In the genomic region with DNA sequence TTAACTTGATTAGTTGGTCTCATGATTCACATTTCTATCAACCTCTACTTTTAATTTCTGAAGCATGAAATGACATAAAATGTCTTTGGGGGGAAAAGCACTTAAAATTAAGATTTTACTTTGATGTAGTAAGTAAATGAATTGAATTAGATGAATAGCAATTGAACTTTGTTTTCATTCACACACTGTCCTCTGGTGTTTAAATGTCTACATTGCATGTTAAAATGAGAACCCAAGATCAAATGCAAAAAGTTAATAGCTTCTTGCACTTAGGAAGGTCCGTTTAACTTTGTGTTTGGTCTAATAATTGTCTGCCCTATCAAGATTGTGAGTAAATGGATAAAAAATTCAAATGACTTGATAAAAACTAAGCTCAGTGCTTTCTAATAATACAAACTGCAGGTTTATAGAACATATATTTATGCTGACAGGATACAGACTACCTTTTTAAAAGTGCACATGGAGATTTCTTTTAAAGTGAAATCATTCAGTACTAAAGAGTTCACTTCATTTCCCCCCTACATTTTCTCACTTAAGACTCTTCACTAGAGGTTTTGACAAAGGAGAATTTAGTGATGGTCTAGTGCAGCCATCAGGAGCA, we compare ENCODE assay signal across 8 cellular contexts.
DNase-seq lines count a peak whose midpoint lies in the region; ATAC-seq and TF ChIP-seq lines count a peak whose summit lies in the region.

No MANE protein-coding gene starts in this region.

- no peaks in the 10 kb centered on the region for H3K79me2 ChIP-seq in mammary epithelial cell (ENCODE audit: insufficient read depth, low read length)

- H3K27ac ChIP-seq in mammary epithelial cell (ENCODE audit: insufficient read depth, low read depth, low read length), result no peak overlapping the region

- CTCF ChIA-PET in mammary epithelial cell (lab: Charles Lee; ENCODE audit: low non-redundant PET), result interaction anchor here (0.6 to 0.7 kb wide), 2 partner anchors 87 to 106 kb away, joined by 3 read pairs; no protein-coding TSS in a partner anchor

- no peaks in the 10 kb centered on the region for H3K9me3 ChIP-seq in mammary epithelial cell (replicated peaks; ENCODE audit: insufficient read depth, low read length)

- 50% methylated on average over 1 of the region's 1 CpG for WGBS in mammary epithelial cell (ENCODE audit: low coverage, missing lambda C conversion rate)

- H3K4me2 ChIP-seq in mammary epithelial cell (ENCODE audit: insufficient read depth, low read depth, low read length), result no peak overlapping the region

- H2AFZ ChIP-seq in mammary epithelial cell (ENCODE audit: low read depth, low read length), result no peak overlapping the region

- intact Hi-C loops in mammary epithelial cell (cut with micrococcal nuclease), result loop anchor here (1.0 kb wide), 2 partner anchors 356 to 469 kb away; no protein-coding TSS in a partner anchor

- in situ Hi-C loops in mammary epithelial cell (cut with MboI; ENCODE audit: low sequenced_read_pairs in 2 of 2), result loop anchor here in 1 of 2 donors (25.0 kb wide), 2 partner anchors 359 to 459 kb away; a partner anchor contains a TSS

- BruUV-seq in mammary epithelial cell (replicated peaks; lab: Mats Ljungman, UMichigan), result no TSS peak

- H3K4me3 ChIP-seq in mammary epithelial cell (replicated peaks in 1 of 3; ENCODE audit: insufficient read depth in 1 of 3, low read depth in 2 of 3, low read length in 3 of 3), result no peak overlapping the region

- no peaks in the 10 kb centered on the region for H3K27me3 ChIP-seq in mammary epithelial cell (ENCODE audit: insufficient read depth, low read length)

- no peaks in the 10 kb centered on the region for H4K20me1 ChIP-seq in mammary epithelial cell (ENCODE audit: insufficient read depth, low read length)

- TF ChIP-seq CTCF in mammary epithelial cell (conservative IDR thresholded peaks at IDR 0.05 in 1 of 2, IDR thresholded peaks at IDR 0.05 in 1 of 2; ENCODE audit: extremely low read depth in 1 of 2, insufficient read depth in 1 of 2, low read depth in 1 of 2, low read length in 2 of 2), result peak; percentile 83 to 85

- no peaks in the 10 kb centered on the region for H3K4me1 ChIP-seq in mammary epithelial cell (ENCODE audit: insufficient read depth, low read length)

- ATAC-seq in HG02852 (IDR thresholded peaks at IDR 0.05; ENCODE audit: unreplicated experiment), result no peak
- no peak for ATAC-seq in GM18511 (IDR thresholded peaks at IDR 0.05; ENCODE audit: unreplicated experiment)

- no peaks in the 10 kb centered on the region for H3K36me3 ChIP-seq in mammary epithelial cell (ENCODE audit: insufficient read depth, low read length)

- dilution Hi-C loops in mammary epithelial cell (cut with HindIII; ENCODE audit: low sequenced_read_pairs), result loop anchor here (25.0 kb wide), 1 partner anchor 259 kb away; no protein-coding TSS in a partner anchor

- no peak overlapping the region for H3K9ac ChIP-seq in mammary epithelial cell (ENCODE audit: insufficient read depth, low read length)

- peak; percentile 65 for DNase-seq in DMS 273 (lab: John Stamatoyannopoulos, UW; ENCODE audit: unreplicated experiment)
- DNase-seq in DMS 273 treated with DMSO at 0.1 percent for 48 hours (lab: John Stamatoyannopoulos, UW), result no peak
- DNase-seq in M059J (ENCODE audit: low read depth), result peak; percentile 32
- DNase-seq in mammary epithelial cell, result peak; percentile 18
- peak; percentile 47 for DNase-seq in myocyte (ENCODE audit: low read depth)
- DNase-seq in activated naive CD4-positive, alpha-beta T cell treated with Interleukin-2 at 50 U/mL for 16 hours, result no peak

Comparison
In these comparisons a context has a peak if more than half of its experiments do, and no peak if none do; other contexts are left out.
1. DNase-seq: peak in DMS 273 (single experiment), M059J (single experiment), mammary epithelial cell (single experiment) and myocyte (single experiment); none in DMS 273 treated with DMSO at 0.1 percent for 48 hours (single experiment) and activated naive CD4-positive, alpha-beta T cell treated with Interleukin-2 at 50 U/mL for 16 hours (single experiment).